In genomic region chr1:116373451-116374339, GRCh38 we compare ENCODE assay signal across 1 cellular context.
A peak's percentile ranks its signal among the peaks of the same experiment; 100 is the strongest.
TF ChIP-seq lines count a peak whose summit lies in the region.

No MANE protein-coding gene starts in this region.

TF ChIP-seq in HEK293, 187 proteins besides CTCF, POLR2A, EP300 and RAD21 (continued from another document and continues in another):
- TF ChIP-seq WT1 (tag by site-specific recombination; IDR thresholded peaks at IDR 0.05): no peak
- no peak for TF ChIP-seq ZNF548 (tag by site-specific recombination; IDR thresholded peaks at IDR 0.05)
- TF ChIP-seq ZBTB26 (tag by site-specific recombination; optimal IDR thresholded peaks at IDR 0.05): peak; percentile 72
- TF ChIP-seq ZNF398 (tag by site-specific recombination; IDR thresholded peaks at IDR 0.05): peak; percentile 38; the same call in 1 of the 2 replicates
- no peak for TF ChIP-seq HIC1 (tag by site-specific recombination; IDR thresholded peaks at IDR 0.05)
- no peak for TF ChIP-seq ZSCAN4 (tag by site-specific recombination; IDR thresholded peaks at IDR 0.05)
- TF ChIP-seq GLIS2 (tag by site-specific recombination; IDR thresholded peaks at IDR 0.05): peak; percentile 70; the same call in 1 of the 2 replicates
- no peak for TF ChIP-seq ZNF558 (tag by site-specific recombination; IDR thresholded peaks at IDR 0.05)
- TF ChIP-seq ELK4 (IDR thresholded peaks at IDR 0.05; ENCODE audit: borderline replicate concordance, low read depth, low read length): no peak
- no peak for TF ChIP-seq RBAK (tag by site-specific recombination; IDR thresholded peaks at IDR 0.05)
- no peak for TF ChIP-seq ZNF211 (tag by site-specific recombination; IDR thresholded peaks at IDR 0.05; ENCODE audit: low read depth)
- TF ChIP-seq ZSCAN18 (tag by site-specific recombination; IDR thresholded peaks at IDR 0.05): no peak
- no peak for TF ChIP-seq TSHZ1 (tag by site-specific recombination; IDR thresholded peaks at IDR 0.05; ENCODE audit: borderline replicate concordance)
- TF ChIP-seq GLI2 (tag by site-specific recombination; IDR thresholded peaks at IDR 0.05; ENCODE audit: borderline replicate concordance, low read depth): no peak
- no peak for TF ChIP-seq ZNF184 (tag by site-specific recombination; IDR thresholded peaks at IDR 0.05)
- TF ChIP-seq ZBTB17 (tag by site-specific recombination; IDR thresholded peaks at IDR 0.05): no peak
- TF ChIP-seq ZNF157 (tag by site-specific recombination; IDR thresholded peaks at IDR 0.05): no peak
- TF ChIP-seq SP2 (tag by site-specific recombination; IDR thresholded peaks at IDR 0.05): peak; percentile 43
- TF ChIP-seq ZNF561 (tag by site-specific recombination; IDR thresholded peaks at IDR 0.05; ENCODE audit: borderline replicate concordance): 0 out of 2 replicates have a peak, but pooled peaks have one; percentile 40
- no peak for TF ChIP-seq ZNF488 (tag by site-specific recombination; IDR thresholded peaks at IDR 0.05)
- TF ChIP-seq ZNF148 (tag by site-specific recombination; IDR thresholded peaks at IDR 0.05; ENCODE audit: borderline replicate concordance): no peak
- no peak for TF ChIP-seq ZNF660 (tag by site-specific recombination; IDR thresholded peaks at IDR 0.05)
- peak; percentile 77 for TF ChIP-seq KLF10 (tag by site-specific recombination; IDR thresholded peaks at IDR 0.05)
- no peak for TF ChIP-seq FEZF1 (tag by site-specific recombination; IDR thresholded peaks at IDR 0.05)
- no peak for TF ChIP-seq ZNF23 (tag by site-specific recombination; IDR thresholded peaks at IDR 0.05; ENCODE audit: borderline replicate concordance)
- no peak for TF ChIP-seq ZNF223 (tag by site-specific recombination; IDR thresholded peaks at IDR 0.05)
- no peak for TF ChIP-seq REST (tag by site-specific recombination; IDR thresholded peaks at IDR 0.05)
- TF ChIP-seq ZNF138 (tag by site-specific recombination; IDR thresholded peaks at IDR 0.05; ENCODE audit: borderline replicate concordance): no peak
- no peak for TF ChIP-seq ZNF214 (tag by site-specific recombination; IDR thresholded peaks at IDR 0.05; ENCODE audit: borderline replicate concordance)
- TF ChIP-seq ZNF280D (tag by site-specific recombination; IDR thresholded peaks at IDR 0.05): no peak
